1 cellular context compared by ENCODE assay signal in genomic region chr2:64157792-64158191, GRCh38.
TF ChIP-seq lines count a peak whose summit lies in the region.

No MANE protein-coding gene starts in this region.

TF ChIP-seq in GM23338, 12 proteins besides CTCF, POLR2A, EP300 and RAD21 (continued from another document):
- TF ChIP-seq ETS1 (IDR thresholded peaks at IDR 0.05) (no peak), JUNB (IDR thresholded peaks at IDR 0.05; ENCODE audit: unreplicated experiment) (no peak), EZH2phosphoT487 (IDR thresholded peaks at IDR 0.05; ENCODE audit: unreplicated experiment) (no peak), ZNF331 (CRISPR knock-in tag; IDR thresholded peaks at IDR 0.05; ENCODE audit: low read depth) (no peak), POLR2AphosphoS5 (IDR thresholded peaks at IDR 0.05; ENCODE audit: low read depth) (no peak), NANOG (IDR thresholded peaks at IDR 0.05; ENCODE audit: borderline replicate concordance) (no peak), CREB1 (CRISPR knock-in tag; IDR thresholded peaks at IDR 0.05; ENCODE audit: low read depth) (no peak), ZNF114 (CRISPR knock-in tag; IDR thresholded peaks at IDR 0.05) (no peak), STAT1 (IDR thresholded peaks at IDR 0.05; ENCODE audit: unreplicated experiment) (no peak)
- TF ChIP-seq, protein P1, sequence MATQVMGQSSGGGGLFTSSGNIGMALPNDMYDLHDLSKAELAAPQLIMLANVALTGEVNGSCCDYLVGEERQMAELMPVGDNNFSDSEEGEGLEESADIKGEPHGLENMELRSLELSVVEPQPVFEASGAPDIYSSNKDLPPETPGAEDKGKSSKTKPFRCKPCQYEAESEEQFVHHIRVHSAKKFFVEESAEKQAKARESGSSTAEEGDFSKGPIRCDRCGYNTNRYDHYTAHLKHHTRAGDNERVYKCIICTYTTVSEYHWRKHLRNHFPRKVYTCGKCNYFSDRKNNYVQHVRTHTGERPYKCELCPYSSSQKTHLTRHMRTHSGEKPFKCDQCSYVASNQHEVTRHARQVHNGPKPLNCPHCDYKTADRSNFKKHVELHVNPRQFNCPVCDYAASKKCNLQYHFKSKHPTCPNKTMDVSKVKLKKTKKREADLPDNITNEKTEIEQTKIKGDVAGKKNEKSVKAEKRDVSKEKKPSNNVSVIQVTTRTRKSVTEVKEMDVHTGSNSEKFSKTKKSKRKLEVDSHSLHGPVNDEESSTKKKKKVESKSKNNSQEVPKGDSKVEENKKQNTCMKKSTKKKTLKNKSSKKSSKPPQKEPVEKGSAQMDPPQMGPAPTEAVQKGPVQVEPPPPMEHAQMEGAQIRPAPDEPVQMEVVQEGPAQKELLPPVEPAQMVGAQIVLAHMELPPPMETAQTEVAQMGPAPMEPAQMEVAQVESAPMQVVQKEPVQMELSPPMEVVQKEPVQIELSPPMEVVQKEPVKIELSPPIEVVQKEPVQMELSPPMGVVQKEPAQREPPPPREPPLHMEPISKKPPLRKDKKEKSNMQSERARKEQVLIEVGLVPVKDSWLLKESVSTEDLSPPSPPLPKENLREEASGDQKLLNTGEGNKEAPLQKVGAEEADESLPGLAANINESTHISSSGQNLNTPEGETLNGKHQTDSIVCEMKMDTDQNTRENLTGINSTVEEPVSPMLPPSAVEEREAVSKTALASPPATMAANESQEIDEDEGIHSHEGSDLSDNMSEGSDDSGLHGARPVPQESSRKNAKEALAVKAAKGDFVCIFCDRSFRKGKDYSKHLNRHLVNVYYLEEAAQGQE (IDR thresholded peaks at IDR 0.05; ENCODE audit: unreplicated experiment) = no peak
- TF ChIP-seq, protein P2, sequence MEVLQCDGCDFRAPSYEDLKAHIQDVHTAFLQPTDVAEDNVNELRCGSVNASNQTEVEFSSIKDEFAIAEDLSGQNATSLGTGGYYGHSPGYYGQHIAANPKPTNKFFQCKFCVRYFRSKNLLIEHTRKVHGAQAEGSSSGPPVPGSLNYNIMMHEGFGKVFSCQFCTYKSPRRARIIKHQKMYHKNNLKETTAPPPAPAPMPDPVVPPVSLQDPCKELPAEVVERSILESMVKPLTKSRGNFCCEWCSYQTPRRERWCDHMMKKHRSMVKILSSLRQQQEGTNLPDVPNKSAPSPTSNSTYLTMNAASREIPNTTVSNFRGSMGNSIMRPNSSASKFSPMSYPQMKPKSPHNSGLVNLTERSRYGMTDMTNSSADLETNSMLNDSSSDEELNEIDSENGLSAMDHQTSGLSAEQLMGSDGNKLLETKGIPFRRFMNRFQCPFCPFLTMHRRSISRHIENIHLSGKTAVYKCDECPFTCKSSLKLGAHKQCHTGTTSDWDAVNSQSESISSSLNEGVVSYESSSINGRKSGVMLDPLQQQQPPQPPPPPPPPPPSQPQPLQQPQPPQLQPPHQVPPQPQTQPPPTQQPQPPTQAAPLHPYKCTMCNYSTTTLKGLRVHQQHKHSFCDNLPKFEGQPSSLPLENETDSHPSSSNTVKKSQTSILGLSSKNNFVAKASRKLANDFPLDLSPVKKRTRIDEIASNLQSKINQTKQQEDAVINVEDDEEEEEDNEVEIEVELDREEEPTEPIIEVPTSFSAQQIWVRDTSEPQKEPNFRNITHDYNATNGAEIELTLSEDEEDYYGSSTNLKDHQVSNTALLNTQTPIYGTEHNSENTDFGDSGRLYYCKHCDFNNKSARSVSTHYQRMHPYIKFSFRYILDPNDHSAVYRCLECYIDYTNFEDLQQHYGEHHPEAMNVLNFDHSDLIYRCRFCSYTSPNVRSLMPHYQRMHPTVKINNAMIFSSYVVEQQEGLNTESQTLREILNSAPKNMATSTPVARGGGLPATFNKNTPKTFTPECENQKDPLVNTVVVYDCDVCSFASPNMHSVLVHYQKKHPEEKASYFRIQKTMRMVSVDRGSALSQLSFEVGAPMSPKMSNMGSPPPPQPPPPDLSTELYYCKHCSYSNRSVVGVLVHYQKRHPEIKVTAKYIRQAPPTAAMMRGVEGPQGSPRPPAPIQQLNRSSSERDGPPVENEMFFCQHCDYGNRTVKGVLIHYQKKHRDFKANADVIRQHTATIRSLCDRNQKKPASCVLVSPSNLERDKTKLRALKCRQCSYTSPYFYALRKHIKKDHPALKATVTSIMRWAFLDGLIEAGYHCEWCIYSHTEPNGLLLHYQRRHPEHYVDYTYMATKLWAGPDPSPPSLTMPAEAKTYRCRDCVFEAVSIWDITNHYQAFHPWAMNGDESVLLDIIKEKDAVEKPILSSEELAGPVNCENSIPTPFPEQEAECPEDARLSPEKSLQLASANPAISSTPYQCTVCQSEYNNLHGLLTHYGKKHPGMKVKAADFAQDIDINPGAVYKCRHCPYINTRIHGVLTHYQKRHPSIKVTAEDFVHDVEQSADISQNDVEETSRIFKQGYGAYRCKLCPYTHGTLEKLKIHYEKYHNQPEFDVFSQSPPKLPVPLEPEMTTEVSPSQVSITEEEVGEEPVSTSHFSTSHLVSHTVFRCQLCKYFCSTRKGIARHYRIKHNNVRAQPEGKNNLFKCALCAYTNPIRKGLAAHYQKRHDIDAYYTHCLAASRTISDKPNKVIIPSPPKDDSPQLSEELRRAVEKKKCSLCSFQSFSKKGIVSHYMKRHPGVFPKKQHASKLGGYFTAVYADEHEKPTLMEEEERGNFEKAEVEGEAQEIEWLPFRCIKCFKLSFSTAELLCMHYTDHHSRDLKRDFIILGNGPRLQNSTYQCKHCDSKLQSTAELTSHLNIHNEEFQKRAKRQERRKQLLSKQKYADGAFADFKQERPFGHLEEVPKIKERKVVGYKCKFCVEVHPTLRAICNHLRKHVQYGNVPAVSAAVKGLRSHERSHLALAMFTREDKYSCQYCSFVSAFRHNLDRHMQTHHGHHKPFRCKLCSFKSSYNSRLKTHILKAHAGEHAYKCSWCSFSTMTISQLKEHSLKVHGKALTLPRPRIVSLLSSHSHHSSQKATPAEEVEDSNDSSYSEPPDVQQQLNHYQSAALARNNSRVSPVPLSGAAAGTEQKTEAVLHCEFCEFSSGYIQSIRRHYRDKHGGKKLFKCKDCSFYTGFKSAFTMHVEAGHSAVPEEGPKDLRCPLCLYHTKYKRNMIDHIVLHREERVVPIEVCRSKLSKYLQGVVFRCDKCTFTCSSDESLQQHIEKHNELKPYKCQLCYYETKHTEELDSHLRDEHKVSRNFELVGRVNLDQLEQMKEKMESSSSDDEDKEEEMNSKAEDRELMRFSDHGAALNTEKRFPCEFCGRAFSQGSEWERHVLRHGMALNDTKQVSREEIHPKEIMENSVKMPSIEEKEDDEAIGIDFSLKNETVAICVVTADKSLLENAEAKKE (CRISPR knock-in tag; IDR thresholded peaks at IDR 0.05) = no peak
TF ChIP-seq in GM23338: peak in this region for 0.
